17 cellular contexts compared by ENCODE assay signal in genomic region chr11:130523166-130523565, GRCh38.
DNase-seq lines count a peak whose midpoint lies in the region; ATAC-seq, FAIRE-seq and TF ChIP-seq lines count a peak whose summit lies in the region.
"Had no signal": no experiment of that assay in that cellular context is flagged by ENCODE, and none has a peak within 500 bp of the region (broad histone marks: within the 10 kb centered on the region; RNA-seq: fewer than 3 reads in every experiment).

No MANE protein-coding gene starts in this region.

- H3K9me3 ChIP-seq in A549 (no peaks in the 10 kb centered on the region), SJCRH30 (replicated peaks) (no peaks in the 10 kb centered on the region), gastrocnemius medialis (no peaks in the 10 kb centered on the region), neuronal stem cell (replicated peaks in 1 of 2; ENCODE audit: control insufficient read depth in 2 of 2, insufficient read depth in 1 of 2, low read depth in 1 of 2, low read length in 2 of 2) (no peaks in the 10 kb centered on the region)
- H3K9me3 ChIP-seq: adrenal gland, Caco-2 had no signal

- no peak for TF ChIP-seq POLR2A in A549 (IDR thresholded peaks at IDR 0.05; ENCODE audit: low read length)
- TF ChIP-seq POLR2A in gastrocnemius medialis (IDR thresholded peaks at IDR 0.05), result no peak
- TF ChIP-seq POLR2A in GM18505 (IDR thresholded peaks at IDR 0.05; ENCODE audit: borderline replicate concordance, extremely low read depth, insufficient read depth, insufficient read length), result no peak

- no peak overlapping the region for H3K23ac ChIP-seq in neuronal stem cell (ENCODE audit: low read depth, low read length, poor library complexity)

- ATAC-seq in A549, result no peak
- no peak for ATAC-seq in gastrocnemius medialis
- ATAC-seq in GM21723 (IDR thresholded peaks at IDR 0.05; ENCODE audit: unreplicated experiment), result no peak
- ATAC-seq in GM18505 (IDR thresholded peaks at IDR 0.05; ENCODE audit: unreplicated experiment), result no peak

- H3K36me3 ChIP-seq in SJCRH30 (no peaks in the 10 kb centered on the region), gastrocnemius medialis (no peaks in the 10 kb centered on the region), neuronal stem cell (replicated peaks in 1 of 2; ENCODE audit: control insufficient read depth in 2 of 2, insufficient read depth in 2 of 2, low read length in 2 of 2) (no peaks in the 10 kb centered on the region)
- H3K36me3 ChIP-seq: adrenal gland, neural progenitor cell had no signal

- no peak overlapping the region for H3K18ac ChIP-seq in neuronal stem cell (ENCODE audit: low read length)

- H2BK5ac ChIP-seq in neuronal stem cell (ENCODE audit: low read length), result no peak overlapping the region

- DNase-seq in A549 (ENCODE audit: low read depth in 1 of 2, low spot score in 1 of 2) (no peak), SJCRH30 (no peak), glutamatergic neuron (no peak), gastrocnemius medialis (no peak), cerebellar cortex (ENCODE audit: low spot score) (no peak), neuronal stem cell (ENCODE audit: low spot score) (no peak)
- DNase-seq: activated CD4-positive, alpha-beta T cell treated with anti-CD3 and anti-CD28 coated beads, Interleukin-2, amount 50 U/mL, for 1 hour; activated T-cell treated with anti-CD3 and anti-CD28 coated beads, Interleukin-2, amount 50 U/mL, for 48 hours; adrenal gland; Caco-2; dermis blood vessel endothelial cell; GDM1; NCI-H1417 had no signal

- POLR2A ChIA-PET in A549 (lab: Yijun Ruan, JAX), result interaction anchor here (2.2 kb wide), 1 partner anchor 114 kb away, joined by 10 read pairs; no protein-coding TSS in a partner anchor

- peaks cover 11% of the 10 kb centered on the region for H3K27me3 Mint-ChIP-seq in glutamatergic neuron (ENCODE audit: unreplicated experiment)

- no peak overlapping the region for H3K4me2 ChIP-seq in A549
- no peak overlapping the region for H3K4me2 ChIP-seq in neuronal stem cell (ENCODE audit: insufficient read depth, low read length, poor library complexity, severe bottlenecking)
- H3K4me2 ChIP-seq: KMS-11, neural progenitor cell had no signal

- no peak overlapping the region for H4K91ac ChIP-seq in neuronal stem cell (ENCODE audit: low read depth, low read length, poor library complexity)

- peaks cover 7% of the 10 kb centered on the region for H3K9me3 Mint-ChIP-seq in glutamatergic neuron (ENCODE audit: unreplicated experiment)

- H3K4me1 ChIP-seq in A549 (peaks cover 18% of the 10 kb centered on the region), SJCRH30 (peaks cover 29% of the 10 kb centered on the region), gastrocnemius medialis (peaks cover 22 to 29% of the 10 kb centered on the region in 2 donors), neuronal stem cell (ENCODE audit: control insufficient read depth in 2 of 2, insufficient read depth in 1 of 2, low read depth in 1 of 2, low read length in 2 of 2) (peaks cover 16% of the 10 kb centered on the region in 2 donors)
- H3K4me1 ChIP-seq: neural progenitor cell had no signal

- CTCF ChIA-PET in A549 (lab: Yijun Ruan, JAX), result interaction anchor here (0.9 kb wide), 1 partner anchor 339 kb away, joined by 3 read pairs; no protein-coding TSS in a partner anchor

- no peak overlapping the region for H3K14ac ChIP-seq in neuronal stem cell (ENCODE audit: low read length)

- H3K27me3 ChIP-seq in SJCRH30, result no peaks in the 10 kb centered on the region
- no peaks in the 10 kb centered on the region for H3K27me3 ChIP-seq in gastrocnemius medialis
- H3K27me3 ChIP-seq in neuronal stem cell (ENCODE audit: control insufficient read depth in 3 of 3, insufficient read depth in 3 of 3, low read depth in 1 of 3, low read length in 3 of 3), result no peaks in the 10 kb centered on the region
- H3K27me3 ChIP-seq: adrenal gland, neural progenitor cell had no signal

- 88% methylated on average over 2 of the region's 2 CpGs for WGBS in A549 (ENCODE audit: missing lambda C conversion rate)
- no CpG with 5 or more reads among the region's 2 CpGs for WGBS in neuronal stem cell (ENCODE audit: extremely low coverage in 2 of 2, insufficient read length in 2 of 2, insufficient replicate concordance in 1 of 2), 2 donors

- H3K27ac ChIP-seq in A549, result peak overlapping the region; percentile 78 to 83; a peak in 5 of 6 replicates
- H3K27ac ChIP-seq in SJCRH30, result peak overlapping the region; percentile 68; the same call in 1 of the 2 replicates
- H3K27ac ChIP-seq in gastrocnemius medialis, result peak overlapping the region; percentile 89 to 94 (median 92)
- no peak overlapping the region for H3K27ac ChIP-seq in neuronal stem cell (replicated peaks; ENCODE audit: low read length)
- H3K27ac ChIP-seq: KMS-11, neural progenitor cell had no signal

- H4K8ac ChIP-seq in neuronal stem cell (ENCODE audit: low read depth, low read length), result no peak overlapping the region

- H3K36me3 Mint-ChIP-seq in glutamatergic neuron (ENCODE audit: unreplicated experiment), result no peaks in the 10 kb centered on the region
- H3K36me3 Mint-ChIP-seq: neural progenitor cell had no signal

- in situ Hi-C loops in gastrocnemius medialis (cut with MboI; ENCODE audit: low sequenced_read_pairs in 4 of 4), result no loop called here

- no peaks in the 10 kb centered on the region for H3K79me1 ChIP-seq in neuronal stem cell (ENCODE audit: low read depth, low read length)

- peaks cover 17% of the 10 kb centered on the region for H3K4me1 Mint-ChIP-seq in glutamatergic neuron (ENCODE audit: low read depth, unreplicated experiment)

- H3K4me3 ChIP-seq in A549 (no peak overlapping the region), SJCRH30 (no peak overlapping the region), gastrocnemius medialis (no peak overlapping the region), neuronal stem cell (ENCODE audit: low read length in 2 of 2) (no peak overlapping the region)
- H3K4me3 ChIP-seq: adrenal gland, neural progenitor cell had no signal

- peak overlapping the region; percentile 72 for H3K27ac Mint-ChIP-seq in glutamatergic neuron (ENCODE audit: unreplicated experiment)
- H3K27ac Mint-ChIP-seq: neural progenitor cell had no signal

- H2BK120ac ChIP-seq in neuronal stem cell (ENCODE audit: low read depth, low read length), result no peak overlapping the region

- TF ChIP-seq CTCF in A549 (IDR thresholded peaks at IDR 0.05) (no peak), glutamatergic neuron (IDR thresholded peaks at IDR 0.05; ENCODE audit: partially characterized antibody, unreplicated experiment) (no peak), gastrocnemius medialis (IDR thresholded peaks at IDR 0.05 in 4 of 5, conservative IDR thresholded peaks at IDR 0.05 in 1 of 5) (no peak)

- TF ChIP-seq EP300 in A549 (IDR thresholded peaks at IDR 0.05), result no peak

- no peak overlapping the region for H3K4me3 Mint-ChIP-seq in glutamatergic neuron (ENCODE audit: unreplicated experiment)
- H3K4me3 Mint-ChIP-seq: neural progenitor cell had no signal

- H2BK15ac ChIP-seq in neuronal stem cell (ENCODE audit: low read length), result no peak overlapping the region

- no peak for TF ChIP-seq RAD21 in A549 (conservative IDR thresholded peaks at IDR 0.05 in 1 of 2, IDR thresholded peaks at IDR 0.05 in 1 of 2)

- H3K9ac ChIP-seq in neuronal stem cell (ENCODE audit: low read depth, low read length, poor library complexity), result no peak overlapping the region
- H3K9ac ChIP-seq: KMS-11, neural progenitor cell had no signal

- no peak overlapping the region for H2AK5ac ChIP-seq in neuronal stem cell (ENCODE audit: low read depth, low read length)

- no peak overlapping the region for H3K4ac ChIP-seq in neuronal stem cell (ENCODE audit: low read length)

- H2AFZ ChIP-seq in neuronal stem cell (ENCODE audit: low read length), result no peak overlapping the region

- no peak overlapping the region for H2BK12ac ChIP-seq in neuronal stem cell (ENCODE audit: low read length)

- intact Hi-C loops in gastrocnemius medialis (cut with DNase I; ENCODE audit: low total_unique reads), result loop anchor here (2.0 to 5.0 kb wide), 3 partner anchors 72 to 374 kb away; no protein-coding TSS in a partner anchor

- no peak for FAIRE-seq in A549 (lab: Jason Lieb, UNC)

TF ChIP-seq in A549, 52 proteins besides CTCF, POLR2A, EP300 and RAD21 (continues in another document):
- TF ChIP-seq CBX8 (IDR thresholded peaks at IDR 0.05) (no peak), PHF8 (IDR thresholded peaks at IDR 0.05; ENCODE audit: borderline replicate concordance, low read depth) (no peak), HOXB5 (CRISPR knock-in tag; IDR thresholded peaks at IDR 0.05) (no peak), MAFK (IDR thresholded peaks at IDR 0.05; ENCODE audit: partially characterized antibody) (no peak), CBX2 (IDR thresholded peaks at IDR 0.05; ENCODE audit: borderline replicate concordance, low read depth) (no peak), KDM5A (IDR thresholded peaks at IDR 0.05) (no peak), USF2 (IDR thresholded peaks at IDR 0.05) (no peak), ZC3H11A (IDR thresholded peaks at IDR 0.05) (no peak), MAZ (IDR thresholded peaks at IDR 0.05; ENCODE audit: borderline replicate concordance, low read depth, low read length) (no peak), CHD4 (IDR thresholded peaks at IDR 0.05; ENCODE audit: borderline replicate concordance) (no peak)
